Comparison of ENCODE assay signal across 11 cellular contexts in the genomic region with DNA sequence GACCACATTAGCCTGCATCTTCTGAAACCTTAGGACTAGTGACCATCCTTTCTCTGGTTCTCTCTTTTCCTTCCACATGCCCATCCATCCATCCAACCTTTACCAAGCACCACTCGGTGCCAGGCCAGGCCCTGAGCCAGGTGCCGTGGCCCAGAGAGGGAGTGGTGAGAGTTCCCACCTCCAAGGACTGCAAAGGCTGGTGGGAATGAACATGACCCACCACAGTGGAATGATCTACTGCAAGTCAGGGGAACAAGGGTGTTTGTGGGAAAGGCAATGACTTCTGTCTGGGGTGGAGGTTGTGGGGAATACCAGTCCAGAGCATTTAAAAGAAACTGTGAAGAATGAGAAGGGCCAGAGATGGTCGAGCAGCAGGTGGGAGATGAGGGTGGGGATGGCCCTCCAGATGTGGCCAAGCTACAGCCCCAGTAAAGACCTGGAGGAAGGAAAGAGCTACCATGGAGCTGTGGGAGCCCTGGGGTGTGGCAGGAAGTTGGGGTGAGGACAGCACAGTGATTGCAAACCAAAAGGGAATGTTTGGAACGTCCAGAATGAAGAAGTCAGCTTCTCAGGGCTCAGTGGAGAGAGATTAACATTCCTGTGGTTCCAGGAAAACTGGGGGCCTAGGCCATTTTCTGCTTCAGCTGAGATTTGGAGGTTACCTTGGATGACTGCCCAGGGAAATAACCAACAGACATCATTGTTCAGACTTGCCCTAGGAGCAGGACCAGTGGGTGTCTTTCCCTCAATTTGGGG. TPM values are rescaled to one million over a fixed set of nuclear protein-coding genes. Genes with fewer than 3 reads are reported as not detected.
DNase-seq lines count a peak whose midpoint lies in the region; ATAC-seq and TF ChIP-seq lines count a peak whose summit lies in the region.
"Had no signal": no experiment of that assay in that cellular context is flagged by ENCODE, and none has a peak within 500 bp of the region (broad histone marks: within the 10 kb centered on the region; RNA-seq: fewer than 3 reads in every experiment).

No MANE protein-coding gene starts in this region.

- no peaks in the 10 kb centered on the region for H3K27me3 ChIP-seq in aorta (ENCODE audit: control insufficient read depth in 1 of 2, insufficient read depth in 2 of 2, low read length in 1 of 2)
- H3K27me3 ChIP-seq: BLaER1 treated with 17β-estradiol and CSF1 and Interleukin-3, amounts not matched to agents 10 nM and 100 nM had no signal

- WGBS in aorta, 2 donors: 50 to 56% methylated on average over 4 of the region's 4 CpGs

- TF ChIP-seq CTCF in omental fat pad (IDR thresholded peaks at IDR 0.05): no peak

- H3K36me3 ChIP-seq in aorta (ENCODE audit: control insufficient read depth in 1 of 2, insufficient read depth in 2 of 2, low read length in 1 of 2): peaks cover 0 to 2% of the 10 kb centered on the region in 2 donors

- ATAC-seq in left cardiac atrium: peak; percentile 51 to 56
- ATAC-seq in left ventricle myocardium superior: no peak
- ATAC-seq in aorta (ENCODE audit: low FRiP score): no peak
- no peak for ATAC-seq in HG03196 (IDR thresholded peaks at IDR 0.05; ENCODE audit: unreplicated experiment)
- ATAC-seq in HG02610 (IDR thresholded peaks at IDR 0.05; ENCODE audit: unreplicated experiment): no peak
- no peak for ATAC-seq in omental fat pad (ENCODE audit: low FRiP score)

- H3K9me3 ChIP-seq in aorta (ENCODE audit: control insufficient read depth, low read length): no peaks in the 10 kb centered on the region

- intact Hi-C loops in left cardiac atrium (cut with DNase I) (no loop called here), left ventricle myocardium superior (cut with micrococcal nuclease) (no loop called here), aorta (cut with DNase I) (no loop called here)

- no peaks in the 10 kb centered on the region for H3K4me1 ChIP-seq in aorta (ENCODE audit: control insufficient read depth in 1 of 2, insufficient read depth in 2 of 2, low read length in 2 of 2)

- H3K27ac ChIP-seq in aorta (ENCODE audit: low read depth in 1 of 2, low read length in 2 of 2): no peak overlapping the region
- H3K27ac ChIP-seq: HL-60 had no signal

- DNase-seq in left cardiac atrium: no peak
- no peak for DNase-seq in left ventricle myocardium superior
- peak; percentile 79 for DNase-seq in amniotic stem cell (lab: John Stamatoyannopoulos, UW)
- peak; percentile 68 for DNase-seq in islet precursor cell
- DNase-seq in aorta: peak; percentile 40 to 72
- DNase-seq in omental fat pad (ENCODE audit: low spot score): no peak
- DNase-seq: stimulated activated CD4-positive, alpha-beta T cell treated with anti-CD3 and anti-CD28 coated beads, Interleukin-2, amount 100 ng/mL, for 48 hours had no signal

- H3K4me3 ChIP-seq in aorta (ENCODE audit: low read length in 2 of 2): no peak overlapping the region
- H3K4me3 ChIP-seq: BLaER1 treated with 17β-estradiol and CSF1 and Interleukin-3, amounts not matched to agents 10 nM and 100 nM had no signal

RNA-seq across cellular contexts. Expression of a gene that starts 30.6 kb away (rescaled TPM):
- total RNA-seq in left cardiac atrium (1 to 10 TPM in 1 of 2 donors, under 1 TPM in 1; 0.60 to 1.4 TPM), left ventricle myocardium superior (0.35 TPM), aorta (1 to 10 TPM; 1.6 to 3.7 TPM), omental fat pad (1 to 10 TPM in 3 of 4 donors, under 1 TPM in 1; 0.56 to 4.4 (median 2.9) TPM)
- polyA plus RNA-seq in aorta: 1 to 10 TPM in 1 of 2 donors, under 1 TPM in 1; 0.31 to 8.3 TPM

RNA-seq across cellular contexts. Expression of a gene that starts 32.4 kb away (rescaled TPM):
- 1 to 10 TPM; 4.4 to 5.3 TPM for total RNA-seq in left cardiac atrium
- total RNA-seq in left ventricle myocardium superior: 2.8 TPM
- 10 to 100 TPM in 1 of 2 donors, 1 to 10 TPM in 1; 9.7 to 12.4 TPM for total RNA-seq in aorta
- polyA plus RNA-seq in aorta: 1 to 10 TPM; 6.0 to 7.0 TPM
- total RNA-seq in omental fat pad: 10 to 100 TPM in 2 of 4 donors, 1 to 10 TPM in 2; 7.6 to 37.9 (median 12.4) TPM

Comparison
In these comparisons a context has a peak if more than half of its experiments do, and no peak if none do; other contexts are left out.
1. ATAC-seq: peak in left cardiac atrium (2 of 2); none in left ventricle myocardium superior (single experiment), aorta (single experiment), HG03196 (single experiment), HG02610 (single experiment) and omental fat pad (single experiment).
2. DNase-seq: peak in amniotic stem cell (single experiment), islet precursor cell (single experiment) and aorta (2 of 2); none in left cardiac atrium (single experiment), left ventricle myocardium superior (single experiment) and omental fat pad (single experiment).